Comparison of ENCODE assay signal across 1 cellular context in the genomic region with DNA sequence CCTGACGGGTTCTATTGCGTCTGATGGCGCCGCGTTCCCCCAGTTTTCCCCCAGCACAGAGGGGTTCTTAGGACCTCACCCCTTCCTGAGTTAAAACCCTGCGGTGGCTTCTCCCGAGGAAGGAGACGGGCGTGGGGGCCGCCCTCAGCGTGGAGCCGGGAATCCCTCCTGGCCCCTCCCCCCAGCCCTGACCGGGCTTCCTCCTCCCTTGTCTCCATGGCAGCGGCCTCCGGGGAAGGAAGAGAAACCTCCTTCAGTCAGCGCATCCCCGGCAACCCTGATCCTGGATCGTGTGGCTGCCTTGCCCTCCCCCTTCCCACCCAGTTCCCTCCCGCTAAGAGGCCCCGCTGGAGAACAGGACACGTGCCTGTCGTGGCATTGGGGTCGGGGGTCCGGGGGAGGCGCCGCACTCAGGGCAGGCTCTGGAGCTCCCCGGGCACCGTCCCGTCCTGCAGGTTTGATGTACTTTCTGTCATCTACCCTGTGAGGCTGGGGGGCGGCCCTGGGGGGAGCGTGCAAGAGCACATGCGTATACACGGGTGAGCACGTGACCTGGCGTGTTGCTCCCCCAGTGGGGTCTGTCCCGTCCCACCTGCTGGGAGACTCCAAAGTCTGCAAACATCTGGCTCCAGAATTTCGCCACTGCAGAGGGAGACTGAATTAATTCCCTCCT.
TF ChIP-seq lines count a peak whose summit lies in the region.

No MANE protein-coding gene starts in this region.

TF ChIP-seq in SK-N-SH treated with all-trans-retinoic acid at 6 μM for 48 hours, 23 proteins besides CTCF, POLR2A, EP300 and RAD21 (continued from another document):
- TF ChIP-seq, protein P1, sequence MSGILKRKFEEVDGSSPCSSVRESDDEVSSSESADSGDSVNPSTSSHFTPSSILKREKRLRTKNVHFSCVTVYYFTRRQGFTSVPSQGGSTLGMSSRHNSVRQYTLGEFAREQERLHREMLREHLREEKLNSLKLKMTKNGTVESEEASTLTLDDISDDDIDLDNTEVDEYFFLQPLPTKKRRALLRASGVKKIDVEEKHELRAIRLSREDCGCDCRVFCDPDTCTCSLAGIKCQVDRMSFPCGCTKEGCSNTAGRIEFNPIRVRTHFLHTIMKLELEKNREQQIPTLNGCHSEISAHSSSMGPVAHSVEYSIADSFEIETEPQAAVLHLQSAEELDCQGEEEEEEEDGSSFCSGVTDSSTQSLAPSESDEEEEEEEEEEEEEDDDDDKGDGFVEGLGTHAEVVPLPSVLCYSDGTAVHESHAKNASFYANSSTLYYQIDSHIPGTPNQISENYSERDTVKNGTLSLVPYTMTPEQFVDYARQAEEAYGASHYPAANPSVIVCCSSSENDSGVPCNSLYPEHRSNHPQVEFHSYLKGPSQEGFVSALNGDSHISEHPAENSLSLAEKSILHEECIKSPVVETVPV (CRISPR knock-in tag; IDR thresholded peaks at IDR 0.05) = no peak
- TF ChIP-seq RARB (CRISPR knock-in tag; IDR thresholded peaks at IDR 0.05) (no peak), BACH2 (CRISPR knock-in tag; IDR thresholded peaks at IDR 0.05; ENCODE audit: borderline replicate concordance) (no peak)
